13 cellular contexts compared by ENCODE assay signal in genomic region chr7:99981066-99981465, GRCh38. TPM values are rescaled to one million over a fixed set of nuclear protein-coding genes. Genes with fewer than 3 reads are reported as not detected.
"Had no signal": no experiment of that assay in that cellular context is flagged by ENCODE, and none has a peak within 500 bp of the region (broad histone marks: within the 10 kb centered on the region; RNA-seq: fewer than 3 reads in every experiment).

No MANE protein-coding gene starts in this region.

RNA-seq across cellular contexts. Expression of gene AZGP1, which starts 5.2 kb away (rescaled TPM):
- total RNA-seq: activated CD4-positive, alpha-beta memory T cell treated with anti-CD3 and anti-CD28 coated beads, Interleukin-2, amount 10 ng/mL, durations not matched to agents 7 days and 5 days; activated CD4-positive, alpha-beta T cell treated with anti-CD3 and anti-CD28 coated beads, Interleukin-2, amount 10 ng/mL, durations not matched to agents 7 days and 5 days; activated naive CD8-positive, alpha-beta T cell treated with anti-CD3 and anti-CD28 coated beads for 36 hours; activated T-cell treated with anti-CD3 and anti-CD28 coated beads, Interleukin-2, amount 50 U/mL, for 72 hours; chondrocyte; dermis blood vessel endothelial cell; T-helper 1 cell treated with Interleukin-12 subunit alpha and Interleukin-12 subunit beta and Interleukin-4 antibody, amounts not matched to agents 30 ng/mL and 1 ng/mL, for 36 hours had no signal

RNA-seq across cellular contexts. Expression of gene GJC3, which starts 51.6 kb away (rescaled TPM):
- total RNA-seq: activated CD4-positive, alpha-beta memory T cell treated with anti-CD3 and anti-CD28 coated beads, Interleukin-2, amount 10 ng/mL, durations not matched to agents 7 days and 5 days; adrenal gland; body of pancreas; chondrocyte; esophagus muscularis mucosa; foreskin keratinocyte; gastrocnemius medialis had no signal
- polyA plus RNA-seq: aorta had no signal
